9 cellular contexts compared by ENCODE assay signal in genomic region chr3:96863129-96863740, GRCh38. TPM values are rescaled to one million over a fixed set of nuclear protein-coding genes. Genes with fewer than 3 reads are reported as not detected.
DNase-seq lines count a peak whose midpoint lies in the region; FAIRE-seq and TF ChIP-seq lines count a peak whose summit lies in the region.
"Had no signal": no experiment of that assay in that cellular context is flagged by ENCODE, and none has a peak within 500 bp of the region (broad histone marks: within the 10 kb centered on the region; RNA-seq: fewer than 3 reads in every experiment).

No MANE protein-coding gene starts in this region.

- H3K4me1 Mint-ChIP-seq in neural progenitor cell: no peaks in the 10 kb centered on the region
- no peaks in the 10 kb centered on the region for H3K4me1 Mint-ChIP-seq in activated T-helper 1 cell treated with anti-CD3 and anti-CD28 coated beads, Interleukin-12 subunit alpha, Interleukin-12 subunit beta, Interleukin-2, Interleukin-4 antibody, amounts not matched to agents 30 ng/mL and 10 ng/mL and 1 ng/mL, durations not matched to agents 14 hours and 24 hours and 36 hours (ENCODE audit: low read depth)

- no peaks in the 10 kb centered on the region for H3K9me3 Mint-ChIP-seq in neural progenitor cell
- H3K9me3 Mint-ChIP-seq in activated T-helper 1 cell treated with anti-CD3 and anti-CD28 coated beads, Interleukin-12 subunit alpha, Interleukin-12 subunit beta, Interleukin-2, Interleukin-4 antibody, amounts not matched to agents 30 ng/mL and 10 ng/mL and 1 ng/mL, durations not matched to agents 14 hours and 24 hours and 36 hours: no peaks in the 10 kb centered on the region
- H3K9me3 Mint-ChIP-seq: stimulated activated naive CD8-positive, alpha-beta T cell treated with anti-CD3 and anti-CD28 coated beads, Interleukin-15, Interleukin-2, amounts not matched to agents 100 ng/mL and 50 ng/mL, for 24 hours had no signal

- H3K27ac Mint-ChIP-seq in neural progenitor cell: no peak overlapping the region
- no peak overlapping the region for H3K27ac Mint-ChIP-seq in activated T-helper 1 cell treated with anti-CD3 and anti-CD28 coated beads, Interleukin-12 subunit alpha, Interleukin-12 subunit beta, Interleukin-2, Interleukin-4 antibody, amounts not matched to agents 30 ng/mL and 10 ng/mL and 1 ng/mL, durations not matched to agents 14 hours and 24 hours and 36 hours
- H3K27ac Mint-ChIP-seq: stimulated activated naive CD8-positive, alpha-beta T cell treated with anti-CD3 and anti-CD28 coated beads, Interleukin-15, Interleukin-2, amounts not matched to agents 100 ng/mL and 50 ng/mL, for 24 hours had no signal

- TF ChIP-seq CTCF in GM12874 (IDR thresholded peaks at IDR 0.05; ENCODE audit: insufficient read depth, low read depth, low read length) (peak; percentile 63), HL-60 (IDR thresholded peaks at IDR 0.05; ENCODE audit: insufficient read depth, low read length) (peak; percentile 54), choroid plexus epithelial cell (conservative IDR thresholded peaks at IDR 0.05; ENCODE audit: low read depth, low read length) (peak; percentile 65), neural progenitor cell (IDR thresholded peaks at IDR 0.05) (peak; percentile 83)

- no peaks in the 10 kb centered on the region for H3K36me3 Mint-ChIP-seq in neural progenitor cell
- H3K36me3 Mint-ChIP-seq in activated T-helper 1 cell treated with anti-CD3 and anti-CD28 coated beads, Interleukin-12 subunit alpha, Interleukin-12 subunit beta, Interleukin-2, Interleukin-4 antibody, amounts not matched to agents 30 ng/mL and 10 ng/mL and 1 ng/mL, durations not matched to agents 14 hours and 24 hours and 36 hours (ENCODE audit: low read depth): no peaks in the 10 kb centered on the region

- H3K36me3 ChIP-seq in neural progenitor cell: no peaks in the 10 kb centered on the region

- H3F3A ChIP-seq in neural progenitor cell (ENCODE audit: low read depth): no peaks in the 10 kb centered on the region

- no peak overlapping the region for H3K4me2 ChIP-seq in neural progenitor cell

- no peaks in the 10 kb centered on the region for H3K9me3 ChIP-seq in neural progenitor cell (ENCODE audit: low read depth)

- DNase-seq in HL-60 (ENCODE audit: low read depth in 1 of 2, low spot score in 1 of 2) (peak in 1 of 2 experiments; percentile 13), NCI-H82 treated with DMSO at 0.1 percent for 48 hours (lab: John Stamatoyannopoulos, UW; ENCODE audit: unreplicated experiment) (peak; percentile 47), choroid plexus epithelial cell (ENCODE audit: low read depth) (peak; percentile 45), neural progenitor cell (ENCODE audit: low spot score) (peak; percentile 72)
- no peak for DNase-seq in activated T-helper 1 cell treated with anti-CD3 and anti-CD28 coated beads, Interleukin-12 subunit alpha, Interleukin-12 subunit beta, Interleukin-2, Interleukin-4 antibody, amounts not matched to agents 30 ng/mL and 10 ng/mL and 1 ng/mL, durations not matched to agents 14 hours and 24 hours and 36 hours (ENCODE audit: low spot score)
- no peak for DNase-seq in central memory CD4-positive, alpha-beta T cell

- no peaks in the 10 kb centered on the region for H4K20me1 ChIP-seq in neural progenitor cell (ENCODE audit: low read depth)

- no peaks in the 10 kb centered on the region for H3K4me1 ChIP-seq in neural progenitor cell

- H3K27ac ChIP-seq in HL-60 (replicated peaks) (no peak overlapping the region), neural progenitor cell (no peak overlapping the region)

- no peak overlapping the region for H2AFZ ChIP-seq in neural progenitor cell (replicated peaks)

- H3K79me2 ChIP-seq in neural progenitor cell (ENCODE audit: low read depth): no peaks in the 10 kb centered on the region

- no peak overlapping the region for H3K9ac ChIP-seq in neural progenitor cell

- H3K4me3 ChIP-seq in HL-60 (replicated peaks; ENCODE audit: insufficient read depth, low read length) (no peak overlapping the region), choroid plexus epithelial cell (ENCODE audit: low read depth, low read length) (no peak overlapping the region), neural progenitor cell (no peak overlapping the region)

- H3K4me3 Mint-ChIP-seq in neural progenitor cell: no peak overlapping the region
- no peak overlapping the region for H3K4me3 Mint-ChIP-seq in activated T-helper 1 cell treated with anti-CD3 and anti-CD28 coated beads, Interleukin-12 subunit alpha, Interleukin-12 subunit beta, Interleukin-2, Interleukin-4 antibody, amounts not matched to agents 30 ng/mL and 10 ng/mL and 1 ng/mL, durations not matched to agents 14 hours and 24 hours and 36 hours
- H3K4me3 Mint-ChIP-seq: stimulated activated naive CD8-positive, alpha-beta T cell treated with anti-CD3 and anti-CD28 coated beads, Interleukin-15, Interleukin-2, amounts not matched to agents 100 ng/mL and 50 ng/mL, for 24 hours had no signal

- H3K27me3 Mint-ChIP-seq in neural progenitor cell (ENCODE audit: insufficient read depth, low read depth): no peaks in the 10 kb centered on the region
- no peaks in the 10 kb centered on the region for H3K27me3 Mint-ChIP-seq in activated T-helper 1 cell treated with anti-CD3 and anti-CD28 coated beads, Interleukin-12 subunit alpha, Interleukin-12 subunit beta, Interleukin-2, Interleukin-4 antibody, amounts not matched to agents 30 ng/mL and 10 ng/mL and 1 ng/mL, durations not matched to agents 14 hours and 24 hours and 36 hours (ENCODE audit: insufficient read depth)
- H3K27me3 Mint-ChIP-seq: stimulated activated naive CD8-positive, alpha-beta T cell treated with anti-CD3 and anti-CD28 coated beads, Interleukin-15, Interleukin-2, amounts not matched to agents 100 ng/mL and 50 ng/mL, for 24 hours had no signal

- intact Hi-C loops in activated T-helper 1 cell treated with anti-CD3 and anti-CD28 coated beads, Interleukin-12 subunit alpha, Interleukin-12 subunit beta, Interleukin-2, Interleukin-4 antibody, amounts not matched to agents 30 ng/mL and 10 ng/mL and 1 ng/mL, durations not matched to agents 14 hours and 24 hours and 36 hours (cut with micrococcal nuclease): loop anchor here (5.0 kb wide), 1 partner anchor 794 kb away; no protein-coding TSS in a partner anchor

- FAIRE-seq in A204.1 (lab: Jason Lieb, UNC): peak; percentile 94

- H3K27me3 ChIP-seq in HL-60 (ENCODE audit: insufficient read depth, poor library complexity, severe bottlenecking) (no peaks in the 10 kb centered on the region), neural progenitor cell (no peaks in the 10 kb centered on the region)

RNA-seq across cellular contexts. Expression of gene EPHA6, which starts 48.8 kb away (rescaled TPM):
- total RNA-seq in neural progenitor cell (ENCODE audit: low replicate concordance): 0.11 and 0.28 TPM in 2 replicates
- total RNA-seq in activated T-helper 1 cell treated with anti-CD3 and anti-CD28 coated beads, Interleukin-12 subunit alpha, Interleukin-12 subunit beta, Interleukin-2, Interleukin-4 antibody, amounts not matched to agents 30 ng/mL and 10 ng/mL and 1 ng/mL, durations not matched to agents 14 hours and 24 hours and 36 hours: not detected in 2 replicates

Comparison
In these comparisons a context has a peak if more than half of its experiments do, and no peak if none do; other contexts are left out.
1. DNase-seq: peak in NCI-H82 treated with DMSO at 0.1 percent for 48 hours (single experiment), choroid plexus epithelial cell (single experiment) and neural progenitor cell (single experiment); none in activated T-helper 1 cell treated with anti-CD3 and anti-CD28 coated beads, Interleukin-12 subunit alpha, Interleukin-12 subunit beta, Interleukin-2, Interleukin-4 antibody, amounts not matched to agents 30 ng/mL and 10 ng/mL and 1 ng/mL, durations not matched to agents 14 hours and 24 hours and 36 hours (single experiment) and central memory CD4-positive, alpha-beta T cell (single experiment).
2. Peak in every context shown above with its lines, with median percentiles within 50 percentile points of each other: CTCF ChIP-seq.